In the genomic region with DNA sequence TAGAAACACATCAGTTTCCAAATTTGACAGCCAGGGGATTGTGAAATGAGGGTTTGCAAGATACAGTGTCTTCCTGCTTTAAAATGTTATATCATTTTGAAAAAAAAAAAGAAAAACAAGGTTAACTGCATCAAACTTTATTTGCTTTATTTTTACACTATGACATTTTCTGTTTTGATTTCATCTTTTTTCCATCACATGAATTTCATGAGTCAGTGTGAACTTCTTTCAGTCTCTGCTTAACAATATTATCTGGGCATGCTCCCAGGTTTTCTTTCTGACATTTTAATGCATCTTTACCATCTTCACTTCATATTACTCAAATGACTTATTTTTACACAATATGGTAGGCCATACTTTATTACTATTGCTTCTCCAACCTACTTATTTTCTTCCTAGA, we compare ENCODE assay signal across 10 cellular contexts. TPM values are rescaled to one million over a fixed set of nuclear protein-coding genes. Genes with fewer than 3 reads are reported as not detected.
DNase-seq lines count a peak whose midpoint lies in the region; ATAC-seq and TF ChIP-seq lines count a peak whose summit lies in the region.
"Had no signal": no experiment of that assay in that cellular context is flagged by ENCODE, and none has a peak within 500 bp of the region (broad histone marks: within the 10 kb centered on the region; RNA-seq: fewer than 3 reads in every experiment).

No MANE protein-coding gene starts in this region.

- peaks cover 34% of the 10 kb centered on the region for H3K36me3 Mint-ChIP-seq in stimulated activated naive CD8-positive, alpha-beta T cell treated with anti-CD3 and anti-CD28 coated beads, Interleukin-15, Interleukin-2, amounts not matched to agents 100 ng/mL and 50 ng/mL, for 24 hours (ENCODE audit: low read depth)

- H3K4me3 Mint-ChIP-seq in stimulated activated naive CD8-positive, alpha-beta T cell treated with anti-CD3 and anti-CD28 coated beads, Interleukin-15, Interleukin-2, amounts not matched to agents 100 ng/mL and 50 ng/mL, for 24 hours = peak overlapping the region; percentile 90

- H3K27me3 ChIP-seq in MG63 = no peaks in the 10 kb centered on the region

- no peak for TF ChIP-seq CTCF in astrocyte of the spinal cord (IDR thresholded peaks at IDR 0.05; ENCODE audit: low read depth, low read length)

- peaks cover 75% of the 10 kb centered on the region for H3K4me1 Mint-ChIP-seq in stimulated activated naive CD8-positive, alpha-beta T cell treated with anti-CD3 and anti-CD28 coated beads, Interleukin-15, Interleukin-2, amounts not matched to agents 100 ng/mL and 50 ng/mL, for 24 hours (ENCODE audit: low read depth)

- H3K4me3 ChIP-seq in astrocyte of the spinal cord (ENCODE audit: low read depth, low read length) (no peak overlapping the region), MG63 (no peak overlapping the region)

- ATAC-seq in stimulated activated naive CD8-positive, alpha-beta T cell treated with anti-CD3 and anti-CD28 coated beads, Interleukin-15, Interleukin-2, amounts not matched to agents 100 U/mL and 50 U/mL, for 24 hours = no peak
- ATAC-seq in HG03175 (IDR thresholded peaks at IDR 0.05; ENCODE audit: unreplicated experiment) = no peak
- ATAC-seq in GM18519 (IDR thresholded peaks at IDR 0.05; ENCODE audit: low FRiP score, unreplicated experiment) = no peak

- no peaks in the 10 kb centered on the region for H3K27me3 Mint-ChIP-seq in stimulated activated naive CD8-positive, alpha-beta T cell treated with anti-CD3 and anti-CD28 coated beads, Interleukin-15, Interleukin-2, amounts not matched to agents 100 ng/mL and 50 ng/mL, for 24 hours

- no peak for DNase-seq in stimulated activated naive CD8-positive, alpha-beta T cell treated with anti-CD3 and anti-CD28 coated beads, Interleukin-15, Interleukin-2, amounts not matched to agents 100 U/mL and 50 U/mL, for 24 hours
- DNase-seq in astrocyte of the spinal cord (ENCODE audit: low read depth, low spot score) (peak; percentile 57), kidney glomerular epithelial cell (lab: John Stamatoyannopoulos, UW) (peak; percentile 17), NCI-H187 treated with DMSO at 0.1 percent for 48 hours (lab: John Stamatoyannopoulos, UW) (no peak), MG63 (no peak)
- DNase-seq: effector memory CD4-positive, alpha-beta T cell; stimulated activated CD4-positive, alpha-beta T cell treated with anti-CD3 and anti-CD28 coated beads, Interleukin-2, amount 100 ng/mL, for 48 hours had no signal

- in situ Hi-C loops in astrocyte of the spinal cord (cut with HindIII; ENCODE audit: low sequenced_read_pairs) = no loop called here

- no peaks in the 10 kb centered on the region for H3K9me3 Mint-ChIP-seq in stimulated activated naive CD8-positive, alpha-beta T cell treated with anti-CD3 and anti-CD28 coated beads, Interleukin-15, Interleukin-2, amounts not matched to agents 100 ng/mL and 50 ng/mL, for 24 hours

- H3K9me3 ChIP-seq in MG63 = no peaks in the 10 kb centered on the region

- no peaks in the 10 kb centered on the region for H3K36me3 ChIP-seq in MG63

- H3K27ac Mint-ChIP-seq in stimulated activated naive CD8-positive, alpha-beta T cell treated with anti-CD3 and anti-CD28 coated beads, Interleukin-15, Interleukin-2, amounts not matched to agents 100 ng/mL and 50 ng/mL, for 24 hours = peak overlapping the region; percentile 71

RNA-seq across cellular contexts. Expression of gene NCOA7, which starts 1.9 kb away (rescaled TPM):
- total RNA-seq in MG63 (2014; rRNA removed; shearing (Covaris generic); ENCODE audit: low replicate concordance) = 6.7 and 10.6 TPM in 2 replicates

RNA-seq across cellular contexts. Expression of gene HEY2, which starts 43.2 kb away (rescaled TPM):
- total RNA-seq in MG63 (2014; rRNA removed; shearing (Covaris generic); ENCODE audit: low replicate concordance) = not detected in 2 replicates

Comparison
In these comparisons a context has a peak if more than half of its experiments do, and no peak if none do; other contexts are left out.
1. DNase-seq: peak in astrocyte of the spinal cord (single experiment) and kidney glomerular epithelial cell (single experiment); none in stimulated activated naive CD8-positive, alpha-beta T cell treated with anti-CD3 and anti-CD28 coated beads, Interleukin-15, Interleukin-2, amounts not matched to agents 100 U/mL and 50 U/mL, for 24 hours (single experiment), NCI-H187 treated with DMSO at 0.1 percent for 48 hours (single experiment) and MG63 (single experiment).